ENCODE assay signal across 36 cellular contexts in genomic region chr2:56626927-56627326, GRCh38.
"Had no signal": no experiment of that assay in that cellular context is flagged by ENCODE, and none has a peak within 500 bp of the region (broad histone marks: within the 10 kb centered on the region; RNA-seq: fewer than 3 reads in every experiment).

No MANE protein-coding gene starts in this region.

- H3K4me3 Mint-ChIP-seq: activated B cell treated with CpG ODN at 0.5 μM for 24 hours; activated CD4-positive, alpha-beta memory T cell treated with anti-CD3 and anti-CD28 coated beads for 36 hours; activated CD4-positive, alpha-beta T cell treated with anti-CD3 and anti-CD28 coated beads, Interleukin-2, amount 10 ng/mL, durations not matched to agents 24 days and 14 days; activated CD8-positive, alpha-beta T cell treated with anti-CD3 and anti-CD28 coated beads for 36 hours; activated naive CD4-positive, alpha-beta T cell treated with anti-CD3 and anti-CD28 coated beads for 36 hours; activated naive CD8-positive, alpha-beta T cell treated with anti-CD3 and anti-CD28 coated beads for 36 hours; activated T-cell treated with anti-CD3 and anti-CD28 coated beads, Interleukin-2, amount 50 U/mL, for 4 hours; activated T-cell treated with anti-CD3 and anti-CD28 coated beads, Interleukin-2, amount 50 U/mL, for 72 hours; activated T-helper 1 cell treated with anti-CD3 and anti-CD28 coated beads, Interleukin-12 subunit alpha, Interleukin-12 subunit beta, Interleukin-2, Interleukin-4 antibody, amounts not matched to agents 30 ng/mL and 10 ng/mL and 1 ng/mL, durations not matched to agents 14 hours and 24 hours and 36 hours; activated T-helper 17 cell treated with anti-CD3 and anti-CD28 coated beads, Interleukin-2, amount 50 U/mL, for 72 hours; T-helper 2 cell treated with Interferon-gamma antibody and Interleukin-4, amounts not matched to agents 5 μg/mL and 100 μg/mL, for 36 hours had no signal

- H3K36me3 ChIP-seq: adrenal gland, brain microvascular endothelial cell, breast epithelium had no signal

- H3K27me3 Mint-ChIP-seq: activated B cell treated with CpG ODN at 0.5 μM for 24 hours; activated CD4-positive, alpha-beta memory T cell treated with anti-CD3 and anti-CD28 coated beads for 36 hours; activated CD4-positive, alpha-beta T cell treated with anti-CD3 and anti-CD28 coated beads, Interleukin-2, amount 10 ng/mL, durations not matched to agents 24 days and 14 days; activated CD8-positive, alpha-beta T cell treated with anti-CD3 and anti-CD28 coated beads for 36 hours; activated naive CD8-positive, alpha-beta T cell treated with anti-CD3 and anti-CD28 coated beads for 36 hours; activated T-helper 17 cell treated with anti-CD3 and anti-CD28 coated beads, Interleukin-2, amount 50 U/mL, for 72 hours had no signal

- DNase-seq: activated B cell treated with CpG ODN at 0.5 μM for 24 hours; activated CD4-positive, alpha-beta memory T cell treated with anti-CD3 and anti-CD28 coated beads for 36 hours; activated CD4-positive, alpha-beta T cell treated with anti-CD3 and anti-CD28 coated beads for 4 hours; activated CD4-positive, alpha-beta T cell treated with anti-CD3 and anti-CD28 coated beads, Interleukin-2, amount 10 ng/mL, durations not matched to agents 24 days and 14 days; activated CD4-positive, alpha-beta T cell treated with anti-CD3 and anti-CD28 coated beads, Interleukin-2, amount 50 U/mL, for 1 hour; activated CD4-positive, alpha-beta T cell treated with anti-CD3 and anti-CD28 coated beads, Interleukin-2, amount 50 U/mL, for 4 hours; activated CD4-positive, CD25-positive, alpha-beta regulatory T cell treated with anti-CD3 and anti-CD28 coated beads, Interleukin-2, amount 50 U/mL, for 72 hours; activated CD8-positive, alpha-beta memory T cell treated with anti-CD3 and anti-CD28 coated beads, Interleukin-2, amount 50 U/mL, for 4 hours; activated CD8-positive, alpha-beta T cell treated with anti-CD3 and anti-CD28 coated beads for 36 hours; activated effector memory CD4-positive, alpha-beta T cell treated with anti-CD3 and anti-CD28 coated beads, Interleukin-2, amount 50 U/mL, for 16 hours; activated gamma-delta T cell treated with Interleukin-2 at 50 U/mL for 16 hours; activated naive CD4-positive, alpha-beta T cell; activated naive CD4-positive, alpha-beta T cell treated with anti-CD3 and anti-CD28 coated beads for 36 hours; activated naive CD4-positive, alpha-beta T cell treated with anti-CD3 and anti-CD28 coated beads, Interleukin-2, amount 50 U/mL, for 16 hours; activated naive CD8-positive, alpha-beta T cell treated with anti-CD3 and anti-CD28 coated beads for 36 hours; activated T-cell treated with anti-CD3 and anti-CD28 coated beads for 4 hours; activated T-cell treated with anti-CD3 and anti-CD28 coated beads, Interleukin-2, amount 50 U/mL, for 1 hour; activated T-cell treated with anti-CD3 and anti-CD28 coated beads, Interleukin-2, amount 50 U/mL, for 4 hours; activated T-cell treated with anti-CD3 and anti-CD28 coated beads, Interleukin-2, amount 50 U/mL, for 72 hours; adrenal gland; amniotic stem cell; aorta; body of pancreas; brain microvascular endothelial cell; central memory CD4-positive, alpha-beta T cell; T-helper 2 cell; T-helper 9 cell had no signal

- H3K27ac ChIP-seq: adrenal gland, body of pancreas, brain microvascular endothelial cell, breast epithelium, VCaP had no signal

- H3K4me3 ChIP-seq: adrenal gland, body of pancreas, breast epithelium had no signal

- H3K27me3 ChIP-seq: adrenal gland, body of pancreas, brain microvascular endothelial cell, breast epithelium had no signal

- ATAC-seq: activated CD8-positive, alpha-beta T cell treated with anti-CD3 and anti-CD28 coated beads for 36 hours; activated naive CD4-positive, alpha-beta T cell treated with anti-CD3 and anti-CD28 coated beads, Interleukin-2, amount 50 U/mL, for 72 hours; activated T-cell treated with anti-CD3 and anti-CD28 coated beads, Interleukin-2, amount 50 U/mL, for 4 hours; activated T-cell treated with anti-CD3 and anti-CD28 coated beads, Interleukin-2, amount 50 U/mL, for 72 hours; activated T-helper 17 cell treated with anti-CD3 and anti-CD28 coated beads, Interleukin-2, amount 50 U/mL, for 72 hours; body of pancreas had no signal

- H3K36me3 Mint-ChIP-seq: activated CD4-positive, alpha-beta memory T cell treated with anti-CD3 and anti-CD28 coated beads for 36 hours; activated naive CD4-positive, alpha-beta T cell treated with anti-CD3 and anti-CD28 coated beads, Interleukin-2, amount 50 U/mL, for 72 hours; activated naive CD8-positive, alpha-beta T cell treated with anti-CD3 and anti-CD28 coated beads for 36 hours had no signal

- H3K4me1 ChIP-seq: adrenal gland, body of pancreas, breast epithelium had no signal

- H3K9me3 ChIP-seq: adrenal gland, body of pancreas, breast epithelium had no signal

- H3K4me1 Mint-ChIP-seq: activated B cell treated with CpG ODN at 0.5 μM for 24 hours; activated CD4-positive, alpha-beta T cell treated with anti-CD3 and anti-CD28 coated beads, Interleukin-2, amount 10 ng/mL, durations not matched to agents 24 days and 14 days; activated naive CD8-positive, alpha-beta T cell treated with anti-CD3 and anti-CD28 coated beads for 36 hours; activated T-helper 17 cell treated with anti-CD3 and anti-CD28 coated beads, Interleukin-2, amount 50 U/mL, for 72 hours had no signal

- H3K27ac Mint-ChIP-seq: activated B cell treated with CpG ODN at 0.5 μM for 24 hours; activated CD4-positive, alpha-beta memory T cell treated with anti-CD3 and anti-CD28 coated beads for 36 hours; activated CD4-positive, alpha-beta T cell treated with anti-CD3 and anti-CD28 coated beads, Interleukin-2, amount 10 ng/mL, durations not matched to agents 24 days and 14 days; activated CD8-positive, alpha-beta T cell treated with anti-CD3 and anti-CD28 coated beads for 36 hours; activated naive CD4-positive, alpha-beta T cell treated with anti-CD3 and anti-CD28 coated beads for 36 hours; activated naive CD4-positive, alpha-beta T cell treated with anti-CD3 and anti-CD28 coated beads, Interleukin-2, amount 50 U/mL, for 72 hours; activated naive CD8-positive, alpha-beta T cell treated with anti-CD3 and anti-CD28 coated beads for 36 hours; activated T-cell treated with anti-CD3 and anti-CD28 coated beads, Interleukin-2, amount 50 U/mL, for 72 hours; activated T-helper 1 cell treated with anti-CD3 and anti-CD28 coated beads, Interleukin-12 subunit alpha, Interleukin-12 subunit beta, Interleukin-2, Interleukin-4 antibody, amounts not matched to agents 30 ng/mL and 10 ng/mL and 1 ng/mL, durations not matched to agents 14 hours and 24 hours and 36 hours; activated T-helper 17 cell treated with anti-CD3 and anti-CD28 coated beads, Interleukin-2, amount 50 U/mL, for 72 hours; T-helper 2 cell treated with Interferon-gamma antibody and Interleukin-4, amounts not matched to agents 5 μg/mL and 100 μg/mL, for 36 hours had no signal

- FAIRE-seq: astrocyte, colon, TTC549 had no signal
